24 cellular contexts compared by ENCODE assay signal in the genomic region with DNA sequence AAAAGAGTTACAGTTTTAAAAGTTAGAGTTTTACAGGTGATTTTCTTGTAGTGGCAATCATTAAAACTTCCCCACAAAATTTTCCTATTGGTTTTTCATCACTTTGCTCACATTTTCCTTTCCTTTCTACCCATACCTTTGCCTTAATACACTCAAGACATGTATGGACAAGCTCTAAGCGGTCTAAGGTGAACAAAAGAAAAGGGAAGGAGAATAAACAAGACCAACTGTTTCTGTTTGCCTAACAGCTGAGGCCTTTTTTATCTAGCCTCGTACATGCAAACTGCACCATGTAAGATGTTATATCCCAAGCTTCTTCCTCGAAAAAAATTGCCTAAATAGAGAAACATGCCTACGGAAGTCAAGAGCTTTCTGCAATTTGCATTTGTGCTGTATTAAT. TPM values are rescaled to one million over a fixed set of nuclear protein-coding genes. Genes with fewer than 3 reads are reported as not detected.
DNase-seq lines count a peak whose midpoint lies in the region; ATAC-seq, FAIRE-seq and TF ChIP-seq lines count a peak whose summit lies in the region.
"Had no signal": no experiment of that assay in that cellular context is flagged by ENCODE, and none has a peak within 500 bp of the region (broad histone marks: within the 10 kb centered on the region; RNA-seq: fewer than 3 reads in every experiment).

No MANE protein-coding gene starts in this region.

- DNase-seq in DMS79 (lab: John Stamatoyannopoulos, UW) (peak; percentile 23), RWPE1 (ENCODE audit: low spot score) (peak; percentile 67), foreskin keratinocyte (peak; percentile 54 to 76), OCI-M2 (lab: John Stamatoyannopoulos, UW; ENCODE audit: unreplicated experiment) (no peak), RCC 7860 (ENCODE audit: low spot score) (no peak), vagina (ENCODE audit: extremely low spot score in 2 of 2) (no peak)
- DNase-seq: activated CD4-positive, alpha-beta memory T cell treated with anti-CD3 and anti-CD28 coated beads for 36 hours; activated CD4-positive, CD25-positive, alpha-beta regulatory T cell treated with anti-CD3 and anti-CD28 coated beads, Interleukin-2, amount 50 U/mL, for 72 hours; activated CD8-positive, alpha-beta memory T cell treated with anti-CD3 and anti-CD28 coated beads, Interleukin-2, amount 50 U/mL, for 48 hours; anterior cingulate cortex; COR-L47; cortex of kidney; effector memory CD8-positive, alpha-beta T cell; gastrocnemius medialis; NCI-H1436; NCI-H524 treated with DMSO at 0.1 percent for 48 hours; stimulated activated naive CD4-positive, alpha-beta T cell had no signal

- H3K4me3 ChIP-seq in HUES64 (ENCODE audit: low read length) (no peak overlapping the region), vagina (no peak overlapping the region)
- H3K4me3 ChIP-seq: esophagus muscularis mucosa, gastrocnemius medialis, prostate gland, SK-N-MC had no signal

- 83% methylated on average over 4 of the region's 4 CpGs for WGBS in HUES64

- CTCF ChIA-PET in RWPE1 (lab: Yijun Ruan, JAX): interaction anchor here (0.6 to 0.7 kb wide), 3 partner anchors 22 to 1067 kb away, joined by 3 read pairs; a partner anchor contains a TSS

- H3K4me1 ChIP-seq in HUES64 (ENCODE audit: insufficient read depth, low read length) (peaks cover 9% of the 10 kb centered on the region), foreskin keratinocyte (peaks cover 21% of the 10 kb centered on the region), vagina (no peaks in the 10 kb centered on the region)
- H3K4me1 ChIP-seq: esophagus muscularis mucosa, gastrocnemius medialis, prostate gland had no signal

- no peaks in the 10 kb centered on the region for H3K36me3 ChIP-seq in HUES64 (ENCODE audit: insufficient read depth, low read length)
- H3K36me3 ChIP-seq in vagina: no peaks in the 10 kb centered on the region
- H3K36me3 ChIP-seq: esophagus muscularis mucosa, gastrocnemius medialis, neutrophil, prostate gland had no signal

- H3K9me3 ChIP-seq in HUES64 (ENCODE audit: insufficient read depth, low read depth, low read length) (no peaks in the 10 kb centered on the region), vagina (no peaks in the 10 kb centered on the region)
- H3K9me3 ChIP-seq: esophagus muscularis mucosa, gastrocnemius medialis, prostate gland had no signal

- FAIRE-seq in RCC 7860 (lab: Jason Lieb, UNC): no peak
- FAIRE-seq: GM12891 had no signal

- POLR2A ChIA-PET in RWPE1 (lab: Yijun Ruan, JAX; ENCODE audit: low non-redundant PET): interaction anchor here (1.0 kb wide), 1 partner anchor 35 kb away, joined by 3 read pairs; no protein-coding TSS in a partner anchor

- H3K27ac ChIP-seq in HUES64 (ENCODE audit: low read depth, low read length) (no peak overlapping the region), RWPE1 (no peak overlapping the region), foreskin keratinocyte (no peak overlapping the region), vagina (no peak overlapping the region)
- H3K27ac ChIP-seq: esophagus muscularis mucosa, gastrocnemius medialis, neutrophil, prostate gland, SK-N-MC had no signal

- no peak for TF ChIP-seq POLR2A in vagina (IDR thresholded peaks at IDR 0.05)

- ATAC-seq in foreskin keratinocyte: peak; percentile 66
- no peak for ATAC-seq in GM19395 (IDR thresholded peaks at IDR 0.05; ENCODE audit: unreplicated experiment)
- ATAC-seq: effector memory CD8-positive, alpha-beta T cell; gastrocnemius medialis had no signal

- H3K27me3 ChIP-seq in HUES64 (ENCODE audit: insufficient read depth, low read length): no peaks in the 10 kb centered on the region
- H3K27me3 ChIP-seq in foreskin keratinocyte: no peaks in the 10 kb centered on the region
- no peaks in the 10 kb centered on the region for H3K27me3 ChIP-seq in vagina
- H3K27me3 ChIP-seq: esophagus muscularis mucosa, gastrocnemius medialis, neutrophil had no signal

- 0 out of 2 replicates have a peak overlapping the region, but pooled peaks have one; percentile 3 for H3K9ac ChIP-seq in HUES64 (ENCODE audit: low read depth, low read length)

- intact Hi-C loops in vagina (cut with DNase I): no loop called here

- no peak for TF ChIP-seq CTCF in RWPE1 (conservative IDR thresholded peaks at IDR 0.05; ENCODE audit: low read depth)
- no peak for TF ChIP-seq CTCF in foreskin keratinocyte (conservative IDR thresholded peaks at IDR 0.05)
- TF ChIP-seq CTCF in vagina (IDR thresholded peaks at IDR 0.05): no peak

RNA-seq across cellular contexts. Expression of a gene that starts 33.9 kb away (rescaled TPM):
- 9.0 TPM for polyA plus RNA-seq in HUES64 (2013, experiment 1 of 2)
- 8.5 TPM for polyA plus RNA-seq in HUES64 (2013, experiment 2 of 2)
- 7.4 and 8.3 TPM in 2 replicates for total RNA-seq in foreskin keratinocyte
- polyA plus RNA-seq in foreskin keratinocyte: 2.3 and 3.0 TPM in 2 replicates
- 72.2 TPM for total RNA-seq in vagina

Comparison
In these comparisons a context has a peak if more than half of its experiments do, and no peak if none do; other contexts are left out.
1. DNase-seq: peak in DMS79 (single experiment), RWPE1 (single experiment) and foreskin keratinocyte (2 of 2); none in OCI-M2 (single experiment), RCC 7860 (single experiment) and vagina (0 of 2).